ENCODE assay signal across 10 cellular contexts in genomic region chr2:39468574-39469331, GRCh38. TPM values are rescaled to one million over a fixed set of nuclear protein-coding genes. Genes with fewer than 3 reads are reported as not detected.
DNase-seq lines count a peak whose midpoint lies in the region; ATAC-seq and TF ChIP-seq lines count a peak whose summit lies in the region.
"Had no signal": no experiment of that assay in that cellular context is flagged by ENCODE, and none has a peak within 500 bp of the region (broad histone marks: within the 10 kb centered on the region; RNA-seq: fewer than 3 reads in every experiment).

No MANE protein-coding gene starts in this region.

- ATAC-seq in activated naive CD4-positive, alpha-beta T cell treated with anti-CD3 and anti-CD28 coated beads, Interleukin-2, amount 50 U/mL, for 72 hours = no peak
- no peak for ATAC-seq in HG02973 (IDR thresholded peaks at IDR 0.05; ENCODE audit: unreplicated experiment)
- no peak for ATAC-seq in GM18517 (IDR thresholded peaks at IDR 0.05; ENCODE audit: unreplicated experiment)

- TF ChIP-seq POLR2A in esophagus muscularis mucosa (IDR thresholded peaks at IDR 0.05; ENCODE audit: low read depth) (no peak), vagina (IDR thresholded peaks at IDR 0.05) (no peak)

- H3K27me3 Mint-ChIP-seq in activated naive CD4-positive, alpha-beta T cell treated with anti-CD3 and anti-CD28 coated beads, Interleukin-2, amount 50 U/mL, for 24 hours = no peaks in the 10 kb centered on the region

- H3K36me3 ChIP-seq in esophagus muscularis mucosa (peaks cover 0 to 3% (median 0%) of the 10 kb centered on the region in 4 donors), vagina (no peaks in the 10 kb centered on the region)

- no peak for TF ChIP-seq EP300 in esophagus muscularis mucosa (IDR thresholded peaks at IDR 0.05)

- intact Hi-C loops in esophagus muscularis mucosa (cut with DNase I) = no loop called here
- intact Hi-C loops in vagina (cut with DNase I) = no loop called here

- H3K27me3 ChIP-seq in esophagus muscularis mucosa = no peaks in the 10 kb centered on the region
- H3K27me3 ChIP-seq in vagina = no peaks in the 10 kb centered on the region

- WGBS in esophagus muscularis mucosa = 81% methylated on average over 4 of the region's 4 CpGs

- H3K36me3 Mint-ChIP-seq in activated naive CD4-positive, alpha-beta T cell treated with anti-CD3 and anti-CD28 coated beads, Interleukin-2, amount 50 U/mL, for 24 hours = no peaks in the 10 kb centered on the region
- peaks cover 0 to 5% of the 10 kb centered on the region in 2 donors for H3K36me3 Mint-ChIP-seq in activated naive CD4-positive, alpha-beta T cell treated with anti-CD3 and anti-CD28 coated beads, Interleukin-2, amount 50 U/mL, for 72 hours

- no peaks in the 10 kb centered on the region for H3K9me3 Mint-ChIP-seq in activated naive CD4-positive, alpha-beta T cell treated with anti-CD3 and anti-CD28 coated beads, Interleukin-2, amount 50 U/mL, for 24 hours
- no peaks in the 10 kb centered on the region for H3K9me3 Mint-ChIP-seq in activated naive CD4-positive, alpha-beta T cell treated with anti-CD3 and anti-CD28 coated beads, Interleukin-2, amount 50 U/mL, for 72 hours

- no peak overlapping the region for H3K4me3 Mint-ChIP-seq in activated naive CD4-positive, alpha-beta T cell treated with anti-CD3 and anti-CD28 coated beads, Interleukin-2, amount 50 U/mL, for 24 hours

- H3K27ac Mint-ChIP-seq in activated naive CD4-positive, alpha-beta T cell treated with anti-CD3 and anti-CD28 coated beads, Interleukin-2, amount 50 U/mL, for 24 hours = peak overlapping the region; percentile 38
- peak overlapping the region in 1 of 2 donors; percentile 62 for H3K27ac Mint-ChIP-seq in activated naive CD4-positive, alpha-beta T cell treated with anti-CD3 and anti-CD28 coated beads, Interleukin-2, amount 50 U/mL, for 72 hours

- no peak for DNase-seq in activated naive CD4-positive, alpha-beta T cell treated with anti-CD3 and anti-CD28 coated beads, Interleukin-2, amount 50 U/mL, for 72 hours (ENCODE audit: low spot score in 2 of 2)
- no peak for DNase-seq in esophagus muscularis mucosa (ENCODE audit: extremely low spot score)
- peak; percentile 43 for DNase-seq in myocyte (ENCODE audit: low read depth)
- no peak for DNase-seq in vagina (ENCODE audit: extremely low spot score in 2 of 2)
- DNase-seq in substantia nigra (lab: John Stamatoyannopoulos, UW) = no peak
- DNase-seq: NCI-H1694 treated with DMSO at 0.1 percent for 48 hours; stimulated activated CD4-positive, alpha-beta T cell treated with anti-CD3 and anti-CD28 coated beads, Interleukin-4, amount 100 ng/mL, for 24 hours had no signal

- TF ChIP-seq CTCF in esophagus muscularis mucosa (IDR thresholded peaks at IDR 0.05) = no peak
- no peak for TF ChIP-seq CTCF in vagina (IDR thresholded peaks at IDR 0.05)

- H3K4me3 ChIP-seq in esophagus muscularis mucosa (no peak overlapping the region), vagina (no peak overlapping the region)

- peak overlapping the region; percentile 63 to 77 (median 70) for H3K27ac ChIP-seq in esophagus muscularis mucosa (replicated peaks in 1 of 4)
- H3K27ac ChIP-seq in vagina = peak overlapping the region; percentile 60
- H3K27ac ChIP-seq in substantia nigra (ENCODE audit: low read depth, low read length, poor library complexity, severe bottlenecking) = no peak overlapping the region

- H3K4me1 ChIP-seq in esophagus muscularis mucosa = peaks cover 32 to 35% (median 34%) of the 10 kb centered on the region in 4 donors
- H3K4me1 ChIP-seq in vagina = peaks cover 28% of the 10 kb centered on the region

- H3K9me3 ChIP-seq in esophagus muscularis mucosa = no peaks in the 10 kb centered on the region
- H3K9me3 ChIP-seq in vagina = no peaks in the 10 kb centered on the region

- H3K4me1 Mint-ChIP-seq in activated naive CD4-positive, alpha-beta T cell treated with anti-CD3 and anti-CD28 coated beads, Interleukin-2, amount 50 U/mL, for 24 hours = peaks cover 23% of the 10 kb centered on the region

RNA-seq across cellular contexts. Expression of gene MAP4K3, which starts 31.7 kb away (rescaled TPM):
- total RNA-seq in activated naive CD4-positive, alpha-beta T cell treated with anti-CD3 and anti-CD28 coated beads, Interleukin-2, amount 50 U/mL, for 72 hours = 10 to 100 TPM; 16.1 to 17.7 TPM
- 10 to 100 TPM; 39.6 to 72.5 (median 53.8) TPM for total RNA-seq in esophagus muscularis mucosa
- 37.5 and 46.9 TPM in 2 replicates for total RNA-seq in myocyte
- 14.3 TPM for polyA plus RNA-seq in myocyte (2012)
- 38.5 TPM for total RNA-seq in vagina
